In genomic region chr2:36849265-36849664, GRCh38 we compare ENCODE assay signal across 9 cellular contexts.
"Had no signal": no experiment of that assay in that cellular context is flagged by ENCODE, and none has a peak within 500 bp of the region (broad histone marks: within the 10 kb centered on the region; RNA-seq: fewer than 3 reads in every experiment).

No MANE protein-coding gene starts in this region.

- H3K4me3 Mint-ChIP-seq: H9 had no signal

- H3K9ac ChIP-seq: GM23248, KMS-11 had no signal

- H2AFZ ChIP-seq: GM23248 had no signal

- DNase-seq: GM23248, H9, HCEC 1CT, Karpas-422, KBM-7 had no signal

- H3K27ac Mint-ChIP-seq: H9 had no signal

- H3K4me2 ChIP-seq: KMS-11 had no signal

- H3K9me3 Mint-ChIP-seq: H9 had no signal

- H3K27ac ChIP-seq: GM23248, HL-60, KMS-11 had no signal

- H3K4me3 ChIP-seq: GM23248 had no signal

- FAIRE-seq: H1, H54 had no signal
